Comparison of ENCODE assay signal across 8 cellular contexts in the genomic region with DNA sequence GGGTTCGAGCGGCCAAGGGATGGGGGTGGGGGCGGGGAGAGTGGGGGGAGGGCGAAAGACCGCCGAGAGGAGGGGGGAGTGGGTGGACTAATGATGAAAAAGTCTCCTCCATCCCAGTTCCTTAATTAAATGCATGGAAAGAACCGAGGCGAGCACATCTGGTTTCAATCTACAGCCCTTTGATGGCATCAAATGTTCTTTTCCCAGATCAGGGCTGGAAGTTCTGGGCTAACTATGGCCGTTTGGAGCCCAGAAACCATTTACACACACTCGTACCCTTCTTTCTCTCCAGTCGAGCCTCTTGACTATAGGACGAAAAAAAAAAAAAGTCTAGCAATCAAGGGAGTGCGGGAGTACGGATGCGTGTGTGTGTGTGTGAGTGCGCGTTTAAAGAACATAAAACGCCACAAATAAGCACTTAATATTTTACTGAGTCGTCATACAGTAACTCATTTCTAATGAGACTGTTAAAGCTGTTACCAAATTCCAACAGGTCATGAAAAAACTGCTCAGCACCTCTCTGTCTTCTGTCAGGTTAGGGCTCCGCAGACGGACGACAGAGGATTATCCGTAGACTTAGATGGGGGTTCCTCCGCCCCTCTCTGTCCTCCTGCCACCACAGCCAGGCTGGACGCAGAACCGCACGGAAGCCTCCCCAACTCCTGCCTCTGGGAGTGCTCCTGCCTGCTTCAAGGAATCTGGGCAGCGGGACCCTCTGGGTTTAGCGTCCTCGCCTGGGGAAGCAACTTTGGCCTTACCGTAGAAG. TPM values are rescaled to one million over a fixed set of nuclear protein-coding genes. Genes with fewer than 3 reads are reported as not detected.
DNase-seq lines count a peak whose midpoint lies in the region; ATAC-seq and TF ChIP-seq lines count a peak whose summit lies in the region.

No MANE protein-coding gene starts in this region.

- DNase-seq in AG20443 (ENCODE audit: low spot score) (peak; percentile 68), NCI-H82 (lab: John Stamatoyannopoulos, UW) (peak; percentile 87), fibroblast of the aortic adventitia (ENCODE audit: low read depth) (peak; percentile 72), osteocyte (ENCODE audit: extremely low spot score, unreplicated experiment) (no peak), HuH-7 (ENCODE audit: low spot score) (no peak), LoVo (ENCODE audit: low spot score) (no peak), inferior parietal cortex (ENCODE audit: extremely low spot score) (no peak)

- H3K4me3 Mint-ChIP-seq in osteocyte (ENCODE audit: unreplicated experiment) = peak overlapping the region; percentile 90

- TF ChIP-seq CTCF in fibroblast of the aortic adventitia (IDR thresholded peaks at IDR 0.05; ENCODE audit: insufficient read depth, low read length) = peak; percentile 48
- peak; percentile 28 for TF ChIP-seq CTCF in osteocyte (IDR thresholded peaks at IDR 0.05)

- H3K9me3 Mint-ChIP-seq in osteocyte (ENCODE audit: unreplicated experiment) = no peaks in the 10 kb centered on the region

- H3K4me3 ChIP-seq in fibroblast of the aortic adventitia (ENCODE audit: low read depth, low read length) = peak overlapping the region; percentile 96

- H3K27me3 Mint-ChIP-seq in osteocyte (ENCODE audit: unreplicated experiment) = no peaks in the 10 kb centered on the region

- peaks cover 29% of the 10 kb centered on the region for H3K4me1 Mint-ChIP-seq in osteocyte (ENCODE audit: unreplicated experiment)

- peak overlapping the region; percentile 94 for H3K27ac Mint-ChIP-seq in osteocyte (ENCODE audit: unreplicated experiment)

- no peak for ATAC-seq in GM21526 (IDR thresholded peaks at IDR 0.05; ENCODE audit: low FRiP score, unreplicated experiment)

- peaks cover 16% of the 10 kb centered on the region for H3K36me3 Mint-ChIP-seq in osteocyte (ENCODE audit: unreplicated experiment)

RNA-seq across cellular contexts. Expression of a gene that starts 2.1 kb away (rescaled TPM):
- total RNA-seq in fibroblast of the aortic adventitia (ENCODE audit: low replicate concordance) (411 and 679 TPM in 2 replicates), osteocyte (358 and 376 TPM in 2 replicates)

Comparison
In these comparisons a context has a peak if more than half of its experiments do, and no peak if none do; other contexts are left out.
1. DNase-seq: peak in AG20443 (single experiment), NCI-H82 (single experiment) and fibroblast of the aortic adventitia (single experiment); none in osteocyte (single experiment), HuH-7 (single experiment), LoVo (single experiment) and inferior parietal cortex (single experiment).